ENCODE assay signal across 1 cellular context in the genomic region with DNA sequence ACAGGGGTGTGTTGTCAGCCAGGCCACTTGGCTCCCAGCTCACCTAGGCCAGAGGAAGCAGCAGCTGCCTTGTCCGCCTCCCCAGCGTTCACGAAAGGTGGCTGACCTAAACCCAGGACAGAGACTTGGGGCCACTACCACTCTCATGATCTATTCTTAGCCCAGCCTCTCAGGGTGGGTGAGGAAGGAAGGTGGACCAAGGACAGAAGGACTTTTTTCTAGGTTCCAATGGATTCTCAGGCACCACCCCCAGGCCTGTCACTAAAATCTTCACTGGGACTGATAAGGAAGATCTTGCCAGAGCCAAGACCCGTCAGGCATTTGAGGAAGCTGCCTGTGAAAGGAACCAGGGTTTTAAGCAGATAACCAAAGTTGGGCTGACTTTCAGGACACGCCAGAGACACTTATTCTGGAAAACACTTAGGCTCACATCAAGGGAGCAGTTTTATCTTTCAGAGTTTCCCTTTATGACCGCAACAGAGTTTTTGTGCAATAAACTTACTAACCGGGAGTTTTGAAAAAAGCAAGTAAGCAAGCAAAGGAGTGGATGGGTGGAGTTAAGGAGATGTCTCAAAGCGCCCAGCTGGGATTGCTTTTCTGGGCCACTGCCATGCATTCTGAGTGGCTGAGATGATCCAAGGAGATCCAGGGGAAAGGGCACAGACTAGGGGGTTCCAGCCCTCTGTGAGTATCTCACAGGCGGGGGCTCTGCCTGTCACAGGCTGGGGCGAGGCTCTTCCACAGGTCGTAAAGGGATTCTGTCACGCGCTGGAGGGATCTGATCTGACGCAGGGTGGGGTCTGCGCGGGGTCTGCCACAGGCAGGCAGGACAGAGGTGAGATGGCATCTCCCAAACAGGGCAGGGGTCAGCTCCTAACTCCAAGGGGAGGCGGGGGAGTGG.
TF ChIP-seq lines count a peak whose summit lies in the region.

No MANE protein-coding gene starts in this region.

TF ChIP-seq in K562, 482 proteins besides CTCF, POLR2A, EP300 and RAD21 (continued from another document and continues in another):
- TF ChIP-seq, protein P1, sequence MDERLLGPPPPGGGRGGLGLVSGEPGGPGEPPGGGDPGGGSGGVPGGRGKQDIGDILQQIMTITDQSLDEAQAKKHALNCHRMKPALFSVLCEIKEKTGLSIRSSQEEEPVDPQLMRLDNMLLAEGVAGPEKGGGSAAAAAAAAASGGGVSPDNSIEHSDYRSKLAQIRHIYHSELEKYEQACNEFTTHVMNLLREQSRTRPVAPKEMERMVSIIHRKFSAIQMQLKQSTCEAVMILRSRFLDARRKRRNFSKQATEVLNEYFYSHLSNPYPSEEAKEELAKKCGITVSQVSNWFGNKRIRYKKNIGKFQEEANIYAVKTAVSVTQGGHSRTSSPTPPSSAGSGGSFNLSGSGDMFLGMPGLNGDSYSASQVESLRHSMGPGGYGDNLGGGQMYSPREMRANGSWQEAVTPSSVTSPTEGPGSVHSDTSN (CRISPR knock-in tag; IDR thresholded peaks at IDR 0.05; ENCODE audit: low read depth), result no peak
- TF ChIP-seq, protein P1 (tag; conservative IDR thresholded peaks at IDR 0.05; ENCODE audit: low read depth), result peak; percentile 57
- TF ChIP-seq, protein P2, sequence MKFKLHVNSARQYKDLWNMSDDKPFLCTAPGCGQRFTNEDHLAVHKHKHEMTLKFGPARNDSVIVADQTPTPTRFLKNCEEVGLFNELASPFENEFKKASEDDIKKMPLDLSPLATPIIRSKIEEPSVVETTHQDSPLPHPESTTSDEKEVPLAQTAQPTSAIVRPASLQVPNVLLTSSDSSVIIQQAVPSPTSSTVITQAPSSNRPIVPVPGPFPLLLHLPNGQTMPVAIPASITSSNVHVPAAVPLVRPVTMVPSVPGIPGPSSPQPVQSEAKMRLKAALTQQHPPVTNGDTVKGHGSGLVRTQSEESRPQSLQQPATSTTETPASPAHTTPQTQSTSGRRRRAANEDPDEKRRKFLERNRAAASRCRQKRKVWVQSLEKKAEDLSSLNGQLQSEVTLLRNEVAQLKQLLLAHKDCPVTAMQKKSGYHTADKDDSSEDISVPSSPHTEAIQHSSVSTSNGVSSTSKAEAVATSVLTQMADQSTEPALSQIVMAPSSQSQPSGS (CRISPR knock-in tag; IDR thresholded peaks at IDR 0.05), result no peak
- TF ChIP-seq ZBTB17 (CRISPR knock-in tag; IDR thresholded peaks at IDR 0.05) (no peak), ZEB2 (IDR thresholded peaks at IDR 0.05) (no peak), ZNF197 (CRISPR knock-in tag; IDR thresholded peaks at IDR 0.05; ENCODE audit: low read depth) (no peak), ZFP36 (IDR thresholded peaks at IDR 0.05; ENCODE audit: low read depth, low read length, partially characterized antibody) (no peak), MEIS2 (IDR thresholded peaks at IDR 0.05; ENCODE audit: partially characterized antibody) (peak; percentile 61), ZNF282 (CRISPR knock-in tag; IDR thresholded peaks at IDR 0.05) (no peak), BDP1 (IDR thresholded peaks at IDR 0.05; ENCODE audit: insufficient read depth, insufficient read length) (no peak), ZNF551 (CRISPR knock-in tag; IDR thresholded peaks at IDR 0.05) (no peak), ZNF766 (CRISPR knock-in tag; conservative IDR thresholded peaks at IDR 0.05) (no peak), ASH1L (IDR thresholded peaks at IDR 0.05; ENCODE audit: borderline replicate concordance, low read depth, partially characterized antibody) (no peak), ILK (tag; IDR thresholded peaks at IDR 0.05; ENCODE audit: borderline replicate concordance, low read depth) (no peak), ZNF431 (CRISPR knock-in tag; IDR thresholded peaks at IDR 0.05) (no peak), CBFB (CRISPR knock-in tag; IDR thresholded peaks at IDR 0.05) (no peak), ZNF253 (CRISPR knock-in tag; conservative IDR thresholded peaks at IDR 0.05) (no peak), MAFG (tag; conservative IDR thresholded peaks at IDR 0.05) (no peak), BACH1 (tag; IDR thresholded peaks at IDR 0.05) (no peak), RBM25 (IDR thresholded peaks at IDR 0.05; ENCODE audit: low read depth, low read length, severe bottlenecking) (no peak), SP1 (CRISPR knock-in tag; IDR thresholded peaks at IDR 0.05) (no peak), SNIP1 (IDR thresholded peaks at IDR 0.05; ENCODE audit: low read depth) (no peak), NCOA4 (IDR thresholded peaks at IDR 0.05; ENCODE audit: partially characterized antibody) (no peak), EWSR1 (IDR thresholded peaks at IDR 0.05; ENCODE audit: borderline replicate concordance, low read depth, partially characterized antibody) (no peak), NR3C1 (CRISPR knock-in tag; IDR thresholded peaks at IDR 0.05) (no peak), CCAR2 (IDR thresholded peaks at IDR 0.05; ENCODE audit: low read depth, low read length) (no peak), ZC3H8 (IDR thresholded peaks at IDR 0.05) (no peak), SMC3 (conservative IDR thresholded peaks at IDR 0.05; ENCODE audit: insufficient read depth, low read depth, low read length) (no peak)
- TF ChIP-seq, protein P3, sequence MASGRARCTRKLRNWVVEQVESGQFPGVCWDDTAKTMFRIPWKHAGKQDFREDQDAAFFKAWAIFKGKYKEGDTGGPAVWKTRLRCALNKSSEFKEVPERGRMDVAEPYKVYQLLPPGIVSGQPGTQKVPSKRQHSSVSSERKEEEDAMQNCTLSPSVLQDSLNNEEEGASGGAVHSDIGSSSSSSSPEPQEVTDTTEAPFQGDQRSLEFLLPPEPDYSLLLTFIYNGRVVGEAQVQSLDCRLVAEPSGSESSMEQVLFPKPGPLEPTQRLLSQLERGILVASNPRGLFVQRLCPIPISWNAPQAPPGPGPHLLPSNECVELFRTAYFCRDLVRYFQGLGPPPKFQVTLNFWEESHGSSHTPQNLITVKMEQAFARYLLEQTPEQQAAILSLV (tag; IDR thresholded peaks at IDR 0.05), result no peak
- TF ChIP-seq, protein P4, sequence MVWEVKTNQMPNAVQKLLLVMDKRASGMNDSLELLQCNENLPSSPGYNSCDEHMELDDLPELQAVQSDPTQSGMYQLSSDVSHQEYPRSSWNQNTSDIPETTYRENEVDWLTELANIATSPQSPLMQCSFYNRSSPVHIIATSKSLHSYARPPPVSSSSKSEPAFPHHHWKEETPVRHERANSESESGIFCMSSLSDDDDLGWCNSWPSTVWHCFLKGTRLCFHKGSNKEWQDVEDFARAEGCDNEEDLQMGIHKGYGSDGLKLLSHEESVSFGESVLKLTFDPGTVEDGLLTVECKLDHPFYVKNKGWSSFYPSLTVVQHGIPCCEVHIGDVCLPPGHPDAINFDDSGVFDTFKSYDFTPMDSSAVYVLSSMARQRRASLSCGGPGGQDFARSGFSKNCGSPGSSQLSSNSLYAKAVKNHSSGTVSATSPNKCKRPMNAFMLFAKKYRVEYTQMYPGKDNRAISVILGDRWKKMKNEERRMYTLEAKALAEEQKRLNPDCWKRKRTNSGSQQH (CRISPR knock-in tag; IDR thresholded peaks at IDR 0.05), result no peak
- TF ChIP-seq, protein P5, sequence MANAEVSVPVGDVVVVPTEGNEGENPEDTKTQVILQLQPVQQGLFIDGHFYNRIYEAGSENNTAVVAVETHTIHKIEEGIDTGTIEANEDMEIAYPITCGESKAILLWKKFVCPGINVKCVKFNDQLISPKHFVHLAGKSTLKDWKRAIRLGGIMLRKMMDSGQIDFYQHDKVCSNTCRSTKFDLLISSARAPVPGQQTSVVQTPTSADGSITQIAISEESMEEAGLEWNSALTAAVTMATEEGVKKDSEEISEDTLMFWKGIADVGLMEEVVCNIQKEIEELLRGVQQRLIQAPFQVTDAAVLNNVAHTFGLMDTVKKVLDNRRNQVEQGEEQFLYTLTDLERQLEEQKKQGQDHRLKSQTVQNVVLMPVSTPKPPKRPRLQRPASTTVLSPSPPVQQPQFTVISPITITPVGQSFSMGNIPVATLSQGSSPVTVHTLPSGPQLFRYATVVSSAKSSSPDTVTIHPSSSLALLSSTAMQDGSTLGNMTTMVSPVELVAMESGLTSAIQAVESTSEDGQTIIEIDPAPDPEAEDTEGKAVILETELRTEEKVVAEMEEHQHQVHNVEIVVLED (CRISPR knock-in tag; IDR thresholded peaks at IDR 0.05), result no peak
- TF ChIP-seq, protein P6, sequence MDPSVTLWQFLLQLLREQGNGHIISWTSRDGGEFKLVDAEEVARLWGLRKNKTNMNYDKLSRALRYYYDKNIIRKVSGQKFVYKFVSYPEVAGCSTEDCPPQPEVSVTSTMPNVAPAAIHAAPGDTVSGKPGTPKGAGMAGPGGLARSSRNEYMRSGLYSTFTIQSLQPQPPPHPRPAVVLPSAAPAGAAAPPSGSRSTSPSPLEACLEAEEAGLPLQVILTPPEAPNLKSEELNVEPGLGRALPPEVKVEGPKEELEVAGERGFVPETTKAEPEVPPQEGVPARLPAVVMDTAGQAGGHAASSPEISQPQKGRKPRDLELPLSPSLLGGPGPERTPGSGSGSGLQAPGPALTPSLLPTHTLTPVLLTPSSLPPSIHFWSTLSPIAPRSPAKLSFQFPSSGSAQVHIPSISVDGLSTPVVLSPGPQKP (CRISPR knock-in tag; IDR thresholded peaks at IDR 0.05), result no peak
- TF ChIP-seq, protein P7, sequence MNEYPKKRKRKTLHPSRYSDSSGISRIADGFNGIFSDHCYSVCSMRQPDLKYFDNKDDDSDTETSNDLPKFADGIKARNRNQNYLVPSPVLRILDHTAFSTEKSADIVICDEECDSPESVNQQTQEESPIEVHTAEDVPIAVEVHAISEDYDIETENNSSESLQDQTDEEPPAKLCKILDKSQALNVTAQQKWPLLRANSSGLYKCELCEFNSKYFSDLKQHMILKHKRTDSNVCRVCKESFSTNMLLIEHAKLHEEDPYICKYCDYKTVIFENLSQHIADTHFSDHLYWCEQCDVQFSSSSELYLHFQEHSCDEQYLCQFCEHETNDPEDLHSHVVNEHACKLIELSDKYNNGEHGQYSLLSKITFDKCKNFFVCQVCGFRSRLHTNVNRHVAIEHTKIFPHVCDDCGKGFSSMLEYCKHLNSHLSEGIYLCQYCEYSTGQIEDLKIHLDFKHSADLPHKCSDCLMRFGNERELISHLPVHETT (CRISPR knock-in tag; conservative IDR thresholded peaks at IDR 0.05 in 1 of 2, IDR thresholded peaks at IDR 0.05 in 1 of 2), result no peak
- TF ChIP-seq, protein P8, sequence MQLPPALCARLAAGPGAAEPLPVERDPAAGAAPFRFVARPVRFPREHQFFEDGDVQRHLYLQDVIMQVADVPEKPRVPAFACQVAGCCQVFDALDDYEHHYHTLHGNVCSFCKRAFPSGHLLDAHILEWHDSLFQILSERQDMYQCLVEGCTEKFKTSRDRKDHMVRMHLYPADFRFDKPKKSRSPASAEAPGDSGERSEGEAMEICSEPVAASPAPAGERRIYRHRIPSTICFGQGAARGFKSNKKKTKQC (CRISPR knock-in tag; IDR thresholded peaks at IDR 0.05), result no peak
- TF ChIP-seq, protein P9, sequence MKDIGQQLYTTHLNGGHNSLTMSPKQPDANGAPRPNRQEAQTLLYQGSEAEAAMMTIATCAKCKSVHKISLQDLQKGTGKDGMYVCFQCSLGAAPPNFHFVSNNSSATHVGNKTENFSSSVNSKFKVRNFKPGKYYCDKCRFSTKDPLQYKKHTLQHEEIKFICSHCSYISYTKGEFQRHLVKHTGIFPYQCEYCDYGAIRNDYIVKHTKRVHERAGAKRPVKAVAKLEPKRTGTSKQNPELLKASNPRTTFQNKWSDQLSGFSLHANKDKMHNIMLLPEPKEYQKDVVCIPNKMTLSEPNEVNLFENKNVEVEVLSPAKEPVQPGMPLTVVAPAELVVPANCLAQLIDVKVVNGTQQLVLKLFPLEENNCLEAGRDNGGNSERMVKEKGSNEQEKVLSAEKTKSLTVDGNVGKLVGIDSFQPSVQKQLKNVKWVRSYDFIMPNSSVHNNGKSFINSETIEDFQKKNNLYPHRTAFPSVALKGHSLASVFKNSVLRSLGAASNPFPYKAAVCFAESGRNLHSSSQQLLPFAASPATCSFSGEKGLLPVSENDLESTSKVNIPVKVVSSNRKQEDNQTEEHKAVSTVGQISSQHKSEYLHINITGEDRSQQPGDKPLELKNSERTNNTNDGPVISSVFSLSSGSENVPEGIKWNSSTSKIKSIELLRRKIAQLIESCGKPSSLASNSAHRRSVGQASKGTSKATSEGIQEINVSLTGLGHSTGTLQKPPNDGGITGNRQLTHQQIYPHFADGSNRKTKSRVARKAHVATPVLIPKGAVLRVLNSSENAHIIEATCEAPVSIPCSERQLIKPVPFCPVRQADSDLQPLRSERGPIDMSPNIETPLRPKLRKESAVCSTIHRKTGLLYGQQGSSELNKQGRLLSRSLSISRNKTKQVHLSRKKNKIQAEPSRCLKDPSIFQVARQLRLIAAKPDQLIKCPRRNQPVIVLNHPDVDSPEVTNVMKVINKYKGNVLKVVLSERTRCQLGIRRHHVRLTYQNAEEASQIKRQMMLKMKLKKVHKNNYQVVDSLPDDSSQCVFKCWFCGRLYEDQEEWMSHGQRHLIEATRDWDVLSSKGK (CRISPR knock-in tag; IDR thresholded peaks at IDR 0.05), result no peak
- TF ChIP-seq, protein P10, sequence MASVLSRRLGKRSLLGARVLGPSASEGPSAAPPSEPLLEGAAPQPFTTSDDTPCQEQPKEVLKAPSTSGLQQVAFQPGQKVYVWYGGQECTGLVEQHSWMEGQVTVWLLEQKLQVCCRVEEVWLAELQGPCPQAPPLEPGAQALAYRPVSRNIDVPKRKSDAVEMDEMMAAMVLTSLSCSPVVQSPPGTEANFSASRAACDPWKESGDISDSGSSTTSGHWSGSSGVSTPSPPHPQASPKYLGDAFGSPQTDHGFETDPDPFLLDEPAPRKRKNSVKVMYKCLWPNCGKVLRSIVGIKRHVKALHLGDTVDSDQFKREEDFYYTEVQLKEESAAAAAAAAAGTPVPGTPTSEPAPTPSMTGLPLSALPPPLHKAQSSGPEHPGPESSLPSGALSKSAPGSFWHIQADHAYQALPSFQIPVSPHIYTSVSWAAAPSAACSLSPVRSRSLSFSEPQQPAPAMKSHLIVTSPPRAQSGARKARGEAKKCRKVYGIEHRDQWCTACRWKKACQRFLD (CRISPR knock-in tag; IDR thresholded peaks at IDR 0.05), result no peak
- TF ChIP-seq, protein P11, sequence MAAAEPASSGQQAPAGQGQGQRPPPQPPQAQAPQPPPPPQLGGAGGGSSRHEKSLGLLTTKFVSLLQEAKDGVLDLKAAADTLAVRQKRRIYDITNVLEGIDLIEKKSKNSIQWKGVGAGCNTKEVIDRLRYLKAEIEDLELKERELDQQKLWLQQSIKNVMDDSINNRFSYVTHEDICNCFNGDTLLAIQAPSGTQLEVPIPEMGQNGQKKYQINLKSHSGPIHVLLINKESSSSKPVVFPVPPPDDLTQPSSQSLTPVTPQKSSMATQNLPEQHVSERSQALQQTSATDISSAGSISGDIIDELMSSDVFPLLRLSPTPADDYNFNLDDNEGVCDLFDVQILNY (CRISPR knock-in tag; IDR thresholded peaks at IDR 0.05), result no peak
